ENCODE assay signal across 25 cellular contexts in the genomic region with DNA sequence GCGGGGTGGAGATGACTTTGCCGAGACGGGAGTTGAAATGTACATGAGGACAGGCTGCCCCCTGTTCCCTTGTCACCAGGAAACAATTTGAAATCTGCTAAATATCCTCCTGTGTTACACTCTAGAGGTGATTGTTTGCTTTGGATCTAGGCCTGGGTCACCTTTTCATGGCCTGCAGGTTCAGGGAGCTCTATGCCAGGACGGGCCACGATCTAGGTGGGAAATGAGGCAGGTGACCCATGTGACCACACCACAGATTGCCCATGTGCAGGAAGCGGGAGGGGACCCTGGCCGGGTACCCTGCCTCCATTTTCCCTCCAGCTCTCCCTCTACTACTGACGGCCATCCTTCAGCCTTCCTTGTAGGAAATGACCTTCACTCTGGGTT. TPM values are rescaled to one million over a fixed set of nuclear protein-coding genes. Genes with fewer than 3 reads are reported as not detected.
DNase-seq lines count a peak whose midpoint lies in the region; ATAC-seq, FAIRE-seq and TF ChIP-seq lines count a peak whose summit lies in the region.
"Had no signal": no experiment of that assay in that cellular context is flagged by ENCODE, and none has a peak within 500 bp of the region (broad histone marks: within the 10 kb centered on the region; RNA-seq: fewer than 3 reads in every experiment).

No MANE protein-coding gene starts in this region.

- H3K4me1 Mint-ChIP-seq in activated T-cell treated with anti-CD3 and anti-CD28 coated beads, Interleukin-2, amount 50 U/mL, for 24 hours (ENCODE audit: low read depth) = no peaks in the 10 kb centered on the region
- H3K4me1 Mint-ChIP-seq: activated T-helper 17 cell treated with anti-CD3 and anti-CD28 coated beads, Interleukin-2, amount 50 U/mL, for 72 hours; mesothelial cell of epicardium had no signal

- H2AFZ ChIP-seq in Loucy (ENCODE audit: low read length) = peak overlapping the region; percentile 63

- TF ChIP-seq POLR2A in sigmoid colon (IDR thresholded peaks at IDR 0.05) = no peak

- H3K36me3 ChIP-seq in Loucy (ENCODE audit: insufficient read depth, low read length) (no peaks in the 10 kb centered on the region), sigmoid colon (peaks cover 0 to 3% (median 0%) of the 10 kb centered on the region in 4 donors)

- no peak overlapping the region for H3K4me3 Mint-ChIP-seq in activated T-cell treated with anti-CD3 and anti-CD28 coated beads, Interleukin-2, amount 50 U/mL, for 24 hours
- H3K4me3 Mint-ChIP-seq: activated CD4-positive, alpha-beta T cell treated with anti-CD3 and anti-CD28 coated beads, Interleukin-2, amount 10 ng/mL, durations not matched to agents 7 days and 5 days; activated T-helper 17 cell treated with anti-CD3 and anti-CD28 coated beads, Interleukin-2, amount 50 U/mL, for 72 hours; mesothelial cell of epicardium; naive thymus-derived CD4-positive, alpha-beta T cell had no signal

- TF ChIP-seq CTCF in Loucy (conservative IDR thresholded peaks at IDR 0.05; ENCODE audit: low read length) (no peak), sigmoid colon (IDR thresholded peaks at IDR 0.05) (no peak)

- no peaks in the 10 kb centered on the region for H3K9me2 ChIP-seq in Loucy (replicated peaks; ENCODE audit: low read depth, low read length)

- H3K9ac ChIP-seq in Loucy (ENCODE audit: low read depth, low read length, poor library complexity, severe bottlenecking) = no peak overlapping the region

- H3K9me3 Mint-ChIP-seq in activated T-cell treated with anti-CD3 and anti-CD28 coated beads, Interleukin-2, amount 50 U/mL, for 24 hours = no peaks in the 10 kb centered on the region
- H3K9me3 Mint-ChIP-seq: activated CD4-positive, alpha-beta T cell treated with anti-CD3 and anti-CD28 coated beads, Interleukin-2, amount 10 ng/mL, durations not matched to agents 7 days and 5 days; activated T-helper 17 cell treated with anti-CD3 and anti-CD28 coated beads, Interleukin-2, amount 50 U/mL, for 72 hours had no signal

- no peak overlapping the region for H3K27ac Mint-ChIP-seq in activated T-cell treated with anti-CD3 and anti-CD28 coated beads, Interleukin-2, amount 50 U/mL, for 24 hours
- H3K27ac Mint-ChIP-seq: activated CD4-positive, alpha-beta T cell treated with anti-CD3 and anti-CD28 coated beads, Interleukin-2, amount 10 ng/mL, durations not matched to agents 7 days and 5 days; activated T-helper 17 cell treated with anti-CD3 and anti-CD28 coated beads, Interleukin-2, amount 50 U/mL, for 72 hours; mesothelial cell of epicardium had no signal

- H3K27me3 ChIP-seq in Loucy (ENCODE audit: insufficient read depth, low read length, poor library complexity, severe bottlenecking) = no peaks in the 10 kb centered on the region
- H3K27me3 ChIP-seq in sigmoid colon = no peaks in the 10 kb centered on the region

- H3K4me2 ChIP-seq in Loucy (ENCODE audit: low read depth, low read length, poor library complexity, severe bottlenecking) = no peak overlapping the region

- no peaks in the 10 kb centered on the region for H4K20me1 ChIP-seq in Loucy (ENCODE audit: insufficient read depth, low read length, poor library complexity, severe bottlenecking)

- no peaks in the 10 kb centered on the region for H3F3A ChIP-seq in Loucy (ENCODE audit: low read depth)

- ATAC-seq in left colon (peak; percentile 3), HG03139 (IDR thresholded peaks at IDR 0.05; ENCODE audit: unreplicated experiment) (no peak)
- ATAC-seq: activated T-helper 17 cell treated with anti-CD3 and anti-CD28 coated beads, Interleukin-2, amount 50 U/mL, for 72 hours; naive thymus-derived CD4-positive, alpha-beta T cell had no signal

- DNase-seq in activated T-cell treated with anti-CD3 and anti-CD28 coated beads, Interleukin-2, amount 50 U/mL, for 24 hours = peak; percentile 16
- no peak for DNase-seq in activated T-cell treated with anti-CD3 and anti-CD28 coated beads, Interleukin-2, amount 50 U/mL, for 48 hours
- DNase-seq in left colon (no peak), sigmoid colon (peak; percentile 64), GM19239 (ENCODE audit: insufficient read length, low spot score) (no peak), kidney glomerular epithelial cell (lab: John Stamatoyannopoulos, UW) (no peak)
- DNase-seq: activated CD4-positive, alpha-beta T cell treated with anti-CD3 and anti-CD28 coated beads, Interleukin-2, amount 10 ng/mL, durations not matched to agents 7 days and 5 days; COR-L47; DND-41; effector CD4-positive, alpha-beta T cell; erythroblast; foreskin fibroblast; naive thymus-derived CD4-positive, alpha-beta T cell; NCI-H1048; NCI-H187; RPMI8226; stimulated activated CD8-positive, alpha-beta memory T cell treated with anti-CD3 and anti-CD28 coated beads, Interleukin-4, amount 100 ng/mL, for 48 hours; trophoblast cell had no signal

- H3K27ac ChIP-seq in sigmoid colon = no peak overlapping the region
- H3K27ac ChIP-seq: HL-60 had no signal

- H3K4me3 ChIP-seq in Loucy (ENCODE audit: low read length, poor library complexity, severe bottlenecking) (no peak overlapping the region), sigmoid colon (no peak overlapping the region)

- intact Hi-C loops in left colon (cut with DNase I, micrococcal nuclease) = no loop called here
- intact Hi-C loops in sigmoid colon (cut with DNase I) = no loop called here

- peaks cover 9% of the 10 kb centered on the region for H3K36me3 Mint-ChIP-seq in activated T-cell treated with anti-CD3 and anti-CD28 coated beads, Interleukin-2, amount 50 U/mL, for 24 hours (ENCODE audit: low read depth)

- no peaks in the 10 kb centered on the region for H3K9me3 ChIP-seq in Loucy (ENCODE audit: insufficient read depth, low read depth, low read length)
- H3K9me3 ChIP-seq in sigmoid colon = no peaks in the 10 kb centered on the region

- H3K4me1 ChIP-seq in Loucy (ENCODE audit: insufficient read depth, low read length, poor library complexity, severe bottlenecking) (peaks cover 8% of the 10 kb centered on the region), sigmoid colon (no peaks in the 10 kb centered on the region)

- TF ChIP-seq EP300 in sigmoid colon (IDR thresholded peaks at IDR 0.05) = no peak

- no peak for FAIRE-seq in GM19239 (lab: Jason Lieb, UNC)
- FAIRE-seq: A204.1, H54 had no signal

- no peaks in the 10 kb centered on the region for H3K27me3 Mint-ChIP-seq in activated T-cell treated with anti-CD3 and anti-CD28 coated beads, Interleukin-2, amount 50 U/mL, for 24 hours
- H3K27me3 Mint-ChIP-seq: activated CD4-positive, alpha-beta T cell treated with anti-CD3 and anti-CD28 coated beads, Interleukin-2, amount 10 ng/mL, durations not matched to agents 7 days and 5 days; activated T-helper 17 cell treated with anti-CD3 and anti-CD28 coated beads, Interleukin-2, amount 50 U/mL, for 72 hours; naive thymus-derived CD4-positive, alpha-beta T cell had no signal

- 67 to 79% methylated on average over 8 of the region's 8 CpGs for WGBS in sigmoid colon, 2 donors

- no peaks in the 10 kb centered on the region for H3K79me2 ChIP-seq in Loucy (ENCODE audit: insufficient read depth, low read length)

RNA-seq across cellular contexts. Expression of gene MEAK7, which starts 43.4 kb away (rescaled TPM):
- total RNA-seq in left colon = 10 to 100 TPM; 21.1 to 22.2 TPM
- total RNA-seq in sigmoid colon = 10 to 100 TPM; 10.0 to 13.7 (median 12.1) TPM
- polyA plus RNA-seq in sigmoid colon = 10 to 100 TPM in 1 of 3 donors, 1 to 10 TPM in 2; 4.2 to 12.2 (median 8.6) TPM

Comparison
In these comparisons a context has a peak if more than half of its experiments do, and no peak if none do; other contexts are left out.
1. DNase-seq: peak in activated T-cell treated with anti-CD3 and anti-CD28 coated beads, Interleukin-2, amount 50 U/mL, for 24 hours (single experiment) and sigmoid colon (single experiment); none in activated T-cell treated with anti-CD3 and anti-CD28 coated beads, Interleukin-2, amount 50 U/mL, for 48 hours (0 of 2), left colon (0 of 2), GM19239 (single experiment) and kidney glomerular epithelial cell (single experiment).